ENCODE assay signal across 21 cellular contexts in genomic region chr15:41006479-41006878, GRCh38.
"Had no signal": no experiment of that assay in that cellular context is flagged by ENCODE, and none has a peak within 500 bp of the region (broad histone marks: within the 10 kb centered on the region; RNA-seq: fewer than 3 reads in every experiment).

No MANE protein-coding gene starts in this region.

- H3K27ac ChIP-seq: brain microvascular endothelial cell, Peyer's patch, RWPE1 had no signal

- ATAC-seq: activated CD4-positive, CD25-positive, alpha-beta regulatory T cell treated with anti-CD3 and anti-CD28 coated beads, Interleukin-2, amount 50 U/mL, for 24 hours; activated CD8-positive, alpha-beta T cell treated with anti-CD3 and anti-CD28 coated beads for 36 hours; activated T-cell treated with anti-CD3 and anti-CD28 coated beads, Interleukin-2, amount 50 U/mL, for 72 hours had no signal

- H3K9me3 ChIP-seq: Peyer's patch had no signal

- DNase-seq: activated CD4-positive, alpha-beta T cell treated with anti-CD3 and anti-CD28 coated beads for 4 hours; activated CD8-positive, alpha-beta memory T cell treated with anti-CD3 and anti-CD28 coated beads, Interleukin-2, amount 50 U/mL, for 4 hours; activated CD8-positive, alpha-beta T cell treated with anti-CD3 and anti-CD28 coated beads for 36 hours; activated gamma-delta T cell treated with Interleukin-2 at 50 U/mL for 16 hours; activated naive CD4-positive, alpha-beta T cell treated with anti-CD3 and anti-CD28 coated beads, Interleukin-2, amount 10 ng/mL, durations not matched to agents 7 days and 5 days; activated naive CD8-positive, alpha-beta T cell treated with anti-CD3 and anti-CD28 coated beads for 36 hours; activated T-cell treated with anti-CD3 and anti-CD28 coated beads, Interleukin-2, amount 50 U/mL, for 72 hours; brain microvascular endothelial cell; KG1; NCI-H1092; NCI-H1417 treated with DMSO at 0.1 percent for 48 hours; NCI-H1694 treated with DMSO at 0.1 percent for 48 hours; NCI-H2081; NCI-H446; NCI-H524 treated with DMSO at 0.1 percent for 48 hours; NCI-H774; NK-92 treated with Interleukin-12 subunit alpha and Interleukin-12 subunit beta, amount 100 ng/mL, for 24 hours; Peyer's patch; SHP77 treated with DMSO at 0.1 percent for 48 hours had no signal

- H3K4me3 ChIP-seq: Peyer's patch had no signal

- H3K27me3 ChIP-seq: brain microvascular endothelial cell, Peyer's patch had no signal
